In genomic region chr3:8484409-8485140, GRCh38 we compare ENCODE assay signal across 1 cellular context.
TF ChIP-seq lines count a peak whose summit lies in the region.

No MANE protein-coding gene starts in this region.

TF ChIP-seq in HepG2, 621 proteins besides CTCF, POLR2A, EP300 and RAD21:
- TF ChIP-seq ZNF350 (CRISPR knock-in tag; IDR thresholded peaks at IDR 0.05; ENCODE audit: borderline replicate concordance, low read depth) (no peak), FOXP4 (CRISPR knock-in tag; IDR thresholded peaks at IDR 0.05) (0 out of 2 replicates have a peak, but pooled peaks have one; percentile 18), ZNF232 (CRISPR knock-in tag; IDR thresholded peaks at IDR 0.05; ENCODE audit: borderline replicate concordance) (no peak), E2F2 (CRISPR knock-in tag; IDR thresholded peaks at IDR 0.05; ENCODE audit: borderline replicate concordance) (no peak), ZNF280D (CRISPR knock-in tag; IDR thresholded peaks at IDR 0.05) (peak; percentile 87; the same call in 1 of the 2 replicates), ZNF580 (CRISPR knock-in tag; IDR thresholded peaks at IDR 0.05; ENCODE audit: borderline replicate concordance, low read depth) (no peak), ZNF646 (CRISPR knock-in tag; IDR thresholded peaks at IDR 0.05) (no peak), SP4 (CRISPR knock-in tag; IDR thresholded peaks at IDR 0.05) (no peak), ZBTB33 (CRISPR knock-in tag; IDR thresholded peaks at IDR 0.05) (no peak), MAFF (IDR thresholded peaks at IDR 0.05; ENCODE audit: low read depth, low read length) (peak; percentile 90), ZNF12 (CRISPR knock-in tag; IDR thresholded peaks at IDR 0.05) (peak; percentile 92; the same call in 1 of the 2 replicates), ATF5 (CRISPR knock-in tag; IDR thresholded peaks at IDR 0.05; ENCODE audit: low read depth) (no peak), MAFK (conservative IDR thresholded peaks at IDR 0.05 in 1 of 2, IDR thresholded peaks at IDR 0.05 in 1 of 2; ENCODE audit: low read length in 2 of 2) (peak; percentile 90 to 92), KDM1A (CRISPR knock-in tag; IDR thresholded peaks at IDR 0.05) (0 out of 2 replicates have a peak, but pooled peaks have one; percentile 31), KDM4B (CRISPR knock-in tag; IDR thresholded peaks at IDR 0.05) (no peak)
